16 cellular contexts compared by ENCODE assay signal in genomic region chr7:99460651-99461050, GRCh38. TPM values are rescaled to one million over a fixed set of nuclear protein-coding genes. Genes with fewer than 3 reads are reported as not detected.
DNase-seq lines count a peak whose midpoint lies in the region; ATAC-seq, FAIRE-seq and TF ChIP-seq lines count a peak whose summit lies in the region.
"Had no signal": no experiment of that assay in that cellular context is flagged by ENCODE, and none has a peak within 500 bp of the region (broad histone marks: within the 10 kb centered on the region; RNA-seq: fewer than 3 reads in every experiment).

No MANE protein-coding gene starts in this region.

- RAD21 ChIA-PET in GM12878 (lab: Charles Lee; ENCODE audit: unreplicated experiment) = no interaction called here

- no peak for TF ChIP-seq CTCF in CD8-positive, alpha-beta T cell (IDR thresholded peaks at IDR 0.05)
- no peak for TF ChIP-seq CTCF in GM12878 (IDR thresholded peaks at IDR 0.05 in 2 of 3, conservative IDR thresholded peaks at IDR 0.05 in 1 of 3; ENCODE audit: control insufficient read depth in 2 of 3, extremely low read depth in 1 of 3, insufficient read depth in 1 of 3, low read depth in 3 of 3, low read length in 3 of 3)

- DNase-seq in activated CD4-positive, alpha-beta T cell treated with anti-CD3 and anti-CD28 coated beads for 36 hours = no peak
- DNase-seq in activated CD4-positive, alpha-beta T cell treated with anti-CD3 and anti-CD28 coated beads, Interleukin-2, amount 10 ng/mL, durations not matched to agents 7 days and 5 days = no peak
- no peak for DNase-seq in CD8-positive, alpha-beta T cell
- DNase-seq in GM12878 (ENCODE audit: low read depth, low spot score) (no peak), SKM-1 treated with dmso at 0.1 percent for 144 hours (lab: John Stamatoyannopoulos, UW; ENCODE audit: unreplicated experiment) (no peak), OCI-M2 (lab: John Stamatoyannopoulos, UW; ENCODE audit: unreplicated experiment) (no peak), midbrain (lab: John Stamatoyannopoulos, UW) (no peak)
- DNase-seq in naive thymus-derived CD8-positive, alpha-beta T cell = no peak
- DNase-seq: activated CD4-positive, alpha-beta T cell treated with anti-CD3 and anti-CD28 coated beads, Interleukin-2, amount 50 U/mL, for 48 hours; anterior cingulate cortex; EL; NCI-H1436 treated with DMSO at 0.1 percent for 48 hours; tibial artery had no signal

- H3K4me1 Mint-ChIP-seq in activated CD4-positive, alpha-beta T cell treated with anti-CD3 and anti-CD28 coated beads for 36 hours = peaks cover 31% of the 10 kb centered on the region
- H3K4me1 Mint-ChIP-seq in activated CD4-positive, alpha-beta T cell treated with anti-CD3 and anti-CD28 coated beads, Interleukin-2, amount 10 ng/mL, durations not matched to agents 7 days and 5 days = peaks cover 28% of the 10 kb centered on the region
- H3K4me1 Mint-ChIP-seq in CD8-positive, alpha-beta T cell (ENCODE audit: low read depth) = peaks cover 44% of the 10 kb centered on the region
- peaks cover 25 to 58% (median 38%) of the 10 kb centered on the region in 4 donors for H3K4me1 Mint-ChIP-seq in naive thymus-derived CD8-positive, alpha-beta T cell

- no peak for FAIRE-seq in GM12878 (lab: Jason Lieb, UNC)
- FAIRE-seq: A549 had no signal

- H3K36me3 Mint-ChIP-seq in activated CD4-positive, alpha-beta T cell treated with anti-CD3 and anti-CD28 coated beads for 36 hours (ENCODE audit: low read depth) = peaks cover 54% of the 10 kb centered on the region
- peaks cover 45% of the 10 kb centered on the region for H3K36me3 Mint-ChIP-seq in activated CD4-positive, alpha-beta T cell treated with anti-CD3 and anti-CD28 coated beads, Interleukin-2, amount 10 ng/mL, durations not matched to agents 7 days and 5 days (ENCODE audit: low read depth)
- H3K36me3 Mint-ChIP-seq in CD8-positive, alpha-beta T cell = peaks cover 66% of the 10 kb centered on the region
- peaks cover 1 to 53% (median 4%) of the 10 kb centered on the region in 3 donors for H3K36me3 Mint-ChIP-seq in naive thymus-derived CD8-positive, alpha-beta T cell

- H3K4me3 ChIP-seq in CD8-positive, alpha-beta T cell (ENCODE audit: low read depth, low read length) = no peak overlapping the region
- H3K4me3 ChIP-seq in GM12878 = no peak overlapping the region
- H3K4me3 ChIP-seq: A549, coronary artery, tibial artery had no signal

- intact Hi-C loops in activated CD4-positive, alpha-beta T cell treated with anti-CD3 and anti-CD28 coated beads for 36 hours (cut with DNase I, micrococcal nuclease) = no loop called here
- intact Hi-C loops in CD8-positive, alpha-beta T cell (cut with DNase I, micrococcal nuclease) = loop anchor here in 1 of 2 experiments (10.0 kb wide), 1 partner anchor 1784 kb away; the partner anchor contains the start of gene FIS1
- intact Hi-C loops in GM12878 (cut with micrococcal nuclease; ENCODE audit: unreplicated experiment) = loop anchor here (10.0 kb wide), 1 partner anchor 154 kb away; the partner anchor contains the start of gene ZSCAN25

- no peaks in the 10 kb centered on the region for H4K20me1 ChIP-seq in GM12878 (ENCODE audit: control insufficient read depth, insufficient read depth)

- POLR2A ChIA-PET in activated CD4-positive, alpha-beta T cell treated with anti-CD3 and anti-CD28 coated beads for 36 hours (lab: Charles Lee) = no interaction called here
- POLR2A ChIA-PET in activated CD4-positive, alpha-beta T cell treated with anti-CD3 and anti-CD28 coated beads, Interleukin-2, amount 10 ng/mL, durations not matched to agents 7 days and 5 days (lab: Charles Lee) = no interaction called here
- POLR2A ChIA-PET in CD8-positive, alpha-beta T cell (lab: Charles Lee) = no interaction called here
- POLR2A ChIA-PET in GM12878 (lab: Charles Lee) = no interaction called here
- POLR2A ChIA-PET in naive thymus-derived CD8-positive, alpha-beta T cell (lab: Charles Lee) = interaction anchor here (1.0 kb wide), 1 partner anchor 14 kb away, joined by 3 read pairs; no protein-coding TSS in a partner anchor

- BruUV-seq in GM12878 (replicated peaks; lab: Mats Ljungman, UMichigan) = no TSS peak

- H3K4me3 Mint-ChIP-seq in activated CD4-positive, alpha-beta T cell treated with anti-CD3 and anti-CD28 coated beads for 36 hours = no peak overlapping the region
- H3K4me3 Mint-ChIP-seq in activated CD4-positive, alpha-beta T cell treated with anti-CD3 and anti-CD28 coated beads, Interleukin-2, amount 10 ng/mL, durations not matched to agents 7 days and 5 days = no peak overlapping the region
- no peak overlapping the region for H3K4me3 Mint-ChIP-seq in CD8-positive, alpha-beta T cell
- peak overlapping the region in 2 of 10 donors; percentile 37 to 51 for H3K4me3 Mint-ChIP-seq in naive thymus-derived CD8-positive, alpha-beta T cell

- no peak for TF ChIP-seq EP300 in GM12878 (IDR thresholded peaks at IDR 0.05; ENCODE audit: borderline replicate concordance in 1 of 2, control insufficient read depth in 1 of 2, low read depth in 2 of 2, low read length in 2 of 2)

- H2AFZ ChIP-seq in GM12878 (ENCODE audit: control insufficient read depth, low read depth, low read length) = no peak overlapping the region

- peaks cover 9% of the 10 kb centered on the region for H3K4me1 ChIP-seq in CD8-positive, alpha-beta T cell (ENCODE audit: insufficient read depth, low read length)
- H3K4me1 ChIP-seq in GM12878 (ENCODE audit: control insufficient read depth, insufficient read depth, low read length) = no peaks in the 10 kb centered on the region

- CTCF ChIA-PET in activated CD4-positive, alpha-beta T cell treated with anti-CD3 and anti-CD28 coated beads for 36 hours (lab: Charles Lee) = interaction anchor here (0.7 kb wide), 1 partner anchor 44 kb away, joined by 8 read pairs; no protein-coding TSS in a partner anchor
- CTCF ChIA-PET in activated CD4-positive, alpha-beta T cell treated with anti-CD3 and anti-CD28 coated beads, Interleukin-2, amount 10 ng/mL, durations not matched to agents 7 days and 5 days (lab: Charles Lee) = interaction anchor here (0.6 to 1.4 kb wide), 3 partner anchors 9 to 58 kb away, joined by 3 to 4 read pairs (median 3); no protein-coding TSS in a partner anchor
- CTCF ChIA-PET in CD8-positive, alpha-beta T cell (lab: Charles Lee) = no interaction called here
- CTCF ChIA-PET in GM12878 (lab: Yijun Ruan, JAX) = interaction anchor here (0.7 kb wide), 1 partner anchor 8 kb away, joined by 3 read pairs; no protein-coding TSS in a partner anchor

- H3K9ac ChIP-seq in GM12878 (ENCODE audit: control insufficient read depth, insufficient read depth, low read length) = no peak overlapping the region

- in situ Hi-C loops in GM12878 (cut with MboI) = no loop called here

- no peaks in the 10 kb centered on the region for H3K9me3 ChIP-seq in CD8-positive, alpha-beta T cell (ENCODE audit: low read length)
- H3K9me3 ChIP-seq in GM12878 (replicated peaks; ENCODE audit: control insufficient read depth, insufficient read depth, low read length) = no peaks in the 10 kb centered on the region
- H3K9me3 ChIP-seq: A549, tibial artery had no signal

- peaks cover 49% of the 10 kb centered on the region for H3K79me2 ChIP-seq in GM12878 (ENCODE audit: control insufficient read depth, insufficient read depth, low read length)

- H3K9me3 Mint-ChIP-seq in activated CD4-positive, alpha-beta T cell treated with anti-CD3 and anti-CD28 coated beads for 36 hours (ENCODE audit: low read depth) = no peaks in the 10 kb centered on the region
- no peaks in the 10 kb centered on the region for H3K9me3 Mint-ChIP-seq in activated CD4-positive, alpha-beta T cell treated with anti-CD3 and anti-CD28 coated beads, Interleukin-2, amount 10 ng/mL, durations not matched to agents 7 days and 5 days
- H3K9me3 Mint-ChIP-seq in CD8-positive, alpha-beta T cell = no peaks in the 10 kb centered on the region
- no peaks in the 10 kb centered on the region for H3K9me3 Mint-ChIP-seq in naive thymus-derived CD8-positive, alpha-beta T cell

- no peak for ATAC-seq in activated CD4-positive, alpha-beta T cell treated with anti-CD3 and anti-CD28 coated beads for 36 hours
- no peak for ATAC-seq in CD8-positive, alpha-beta T cell
- ATAC-seq in GM12878 = no peak
- no peak for ATAC-seq in naive thymus-derived CD8-positive, alpha-beta T cell
- ATAC-seq: A549 had no signal

- peak overlapping the region; percentile 35 for H3K27ac Mint-ChIP-seq in activated CD4-positive, alpha-beta T cell treated with anti-CD3 and anti-CD28 coated beads for 36 hours
- H3K27ac Mint-ChIP-seq in activated CD4-positive, alpha-beta T cell treated with anti-CD3 and anti-CD28 coated beads, Interleukin-2, amount 10 ng/mL, durations not matched to agents 7 days and 5 days = no peak overlapping the region
- H3K27ac Mint-ChIP-seq in CD8-positive, alpha-beta T cell = peak overlapping the region; percentile 22
- H3K27ac Mint-ChIP-seq in naive thymus-derived CD8-positive, alpha-beta T cell = peak overlapping the region in 7 of 10 donors; percentile 5 to 90 (median 71)

- no peaks in the 10 kb centered on the region for H3K27me3 Mint-ChIP-seq in activated CD4-positive, alpha-beta T cell treated with anti-CD3 and anti-CD28 coated beads for 36 hours
- no peaks in the 10 kb centered on the region for H3K27me3 Mint-ChIP-seq in activated CD4-positive, alpha-beta T cell treated with anti-CD3 and anti-CD28 coated beads, Interleukin-2, amount 10 ng/mL, durations not matched to agents 7 days and 5 days
- no peaks in the 10 kb centered on the region for H3K27me3 Mint-ChIP-seq in CD8-positive, alpha-beta T cell (ENCODE audit: low read depth)
- H3K27me3 Mint-ChIP-seq in naive thymus-derived CD8-positive, alpha-beta T cell = no peaks in the 10 kb centered on the region

- WGBS in GM12878 (ENCODE audit: insufficient coverage, insufficient replicate concordance, low lambda C conversion rate, missing lambda C conversion rate) = 96% methylated on average over 11 of the region's 11 CpGs

- peaks cover 28% of the 10 kb centered on the region for H3K36me3 ChIP-seq in CD8-positive, alpha-beta T cell (ENCODE audit: insufficient read depth, low read length)
- peaks cover 25% of the 10 kb centered on the region in 2 experiments for H3K36me3 ChIP-seq in GM12878 (ENCODE audit: control insufficient read depth in 2 of 2, insufficient read depth in 2 of 2, low read length in 1 of 2)

- TF ChIP-seq POLR2A in GM12878 (IDR thresholded peaks at IDR 0.05; ENCODE audit: low read depth, low read length) = peak; percentile 49; the same call in 1 of the 2 replicates

- SMC1A ChIA-PET in GM12878 (lab: Charles Lee; ENCODE audit: uncharacterized antibody, unreplicated experiment) = no interaction called here

- H3K4me2 ChIP-seq in GM12878 (ENCODE audit: control insufficient read depth, insufficient read depth) = no peak overlapping the region; the same call in 1 of the 2 replicates
- H3K4me2 ChIP-seq: A549 had no signal

- H3K27ac ChIP-seq in CD8-positive, alpha-beta T cell (ENCODE audit: low read depth, low read length) = no peak overlapping the region
- H3K27ac ChIP-seq in GM12878 (ENCODE audit: control insufficient read depth, insufficient read depth) = no peak overlapping the region
- H3K27ac ChIP-seq: A549, C4-2B, coronary artery, tibial artery had no signal

- no peak for TF ChIP-seq RAD21 in GM12878 (IDR thresholded peaks at IDR 0.05; ENCODE audit: insufficient read depth, low read depth, low read length)

- H3K27me3 ChIP-seq in CD8-positive, alpha-beta T cell (ENCODE audit: insufficient read depth, low read length) = no peaks in the 10 kb centered on the region
- no peaks in the 10 kb centered on the region for H3K27me3 ChIP-seq in GM12878 (replicated peaks in 1 of 2; ENCODE audit: control insufficient read depth in 2 of 2, insufficient read depth in 2 of 2, low read length in 1 of 2)
- H3K27me3 ChIP-seq: tibial artery had no signal

RNA-seq across cellular contexts. Expression of gene ATP5MF, which starts 5.3 kb away (rescaled TPM):
- total RNA-seq in activated CD4-positive, alpha-beta T cell treated with anti-CD3 and anti-CD28 coated beads for 36 hours = 100 to 1,000 TPM; 342 to 386 TPM
- 100 to 1,000 TPM; 369 to 370 TPM for total RNA-seq in activated CD4-positive, alpha-beta T cell treated with anti-CD3 and anti-CD28 coated beads, Interleukin-2, amount 10 ng/mL, durations not matched to agents 7 days and 5 days
- total RNA-seq in CD8-positive, alpha-beta T cell = 10 to 100 TPM; 45.6 to 48.5 TPM
- 47.5 and 59.0 TPM in 2 replicates for total RNA-seq in GM12878 (2013; cell fraction: nucleolus; rRNA removed)
- total RNA-seq in GM12878 (2014; rRNA removed) (776 and 778 TPM in 2 replicates), GM12878 (2014; rRNA removed; fragmentation: Illumina TruSeq; extraction: Trizol) (1,085 and 1,144 TPM in 2 replicates), GM12878 (2021) (362 and 411 TPM in 2 replicates)
- 3,344 TPM for polyA plus RNA-seq in GM12878 (2011; ENCODE audit: low read depth)
- polyA plus RNA-seq in GM12878 (2011; rRNA removed) (683 and 738 TPM in 2 replicates), GM12878 (2014; fragmentation: Illumina TruSeq; extraction: Trizol) (1,028 and 1,206 TPM in 2 replicates), GM12878 (2014; fragmentation: Nextera tagmentation; extraction: Ambion mirVana) (1,000 to 10,000 TPM; 2,087 to 2,478 TPM), GM12878 (2014; rRNA removed) (889 and 1,098 TPM in 2 replicates), GM12878 (2016; fragmentation: Nextera tagmentation; extraction: Ambion mirVana) (1,000 to 10,000 TPM; 1,301 to 1,381 TPM)
- 1,308 and 2,229 TPM in 2 replicates for polyA plus RNA-seq in GM12878 (2011; cell fraction: cytosol; rRNA removed)
- polyA plus RNA-seq in GM12878 (2011; cell fraction: nucleus; rRNA removed) = 463 and 565 TPM in 2 replicates
- polyA plus RNA-seq in GM12878 (2012) = 690 and 1,154 TPM in 2 replicates
- polyA minus RNA-seq in GM12878 (2011; rRNA and poly(A)+ RNA removed) = 167 and 250 TPM in 2 replicates
- 105 and 129 TPM in 2 replicates for polyA minus RNA-seq in GM12878 (2011; cell fraction: cytosol; rRNA and poly(A)+ RNA removed)
- polyA minus RNA-seq in GM12878 (2011; cell fraction: nucleus; rRNA and poly(A)+ RNA removed) = 34.3 and 38.1 TPM in 2 replicates
- total RNA-seq in naive thymus-derived CD8-positive, alpha-beta T cell = 100 to 1,000 TPM; 150 to 165 TPM
- 100 to 1,000 TPM; 421 to 484 (median 453) TPM for polyA plus RNA-seq in naive thymus-derived CD8-positive, alpha-beta T cell

RNA-seq across cellular contexts. Expression of gene ZNF789, which starts 12.0 kb away (rescaled TPM):
- 10 to 100 TPM; 18.2 to 18.9 TPM for total RNA-seq in activated CD4-positive, alpha-beta T cell treated with anti-CD3 and anti-CD28 coated beads for 36 hours
- 10 to 100 TPM; 28.1 to 28.2 TPM for total RNA-seq in activated CD4-positive, alpha-beta T cell treated with anti-CD3 and anti-CD28 coated beads, Interleukin-2, amount 10 ng/mL, durations not matched to agents 7 days and 5 days
- total RNA-seq in CD8-positive, alpha-beta T cell = 10 to 100 TPM; 12.9 to 14.1 TPM
- 59.3 and 60.0 TPM in 2 replicates for total RNA-seq in GM12878 (2013; cell fraction: nucleolus; rRNA removed)
- total RNA-seq in GM12878 (2014; rRNA removed) (22.7 and 27.5 TPM in 2 replicates), GM12878 (2014; rRNA removed; fragmentation: Illumina TruSeq; extraction: Trizol) (22.4 and 25.0 TPM in 2 replicates), GM12878 (2021) (17.2 and 19.9 TPM in 2 replicates)
- 14.6 TPM for polyA plus RNA-seq in GM12878 (2011; ENCODE audit: low read depth)
- polyA plus RNA-seq in GM12878 (2011; rRNA removed) (44.6 and 53.1 TPM in 2 replicates), GM12878 (2014; fragmentation: Illumina TruSeq; extraction: Trizol) (30.1 and 37.0 TPM in 2 replicates), GM12878 (2014; fragmentation: Nextera tagmentation; extraction: Ambion mirVana) (1 to 10 TPM; 5.6 to 6.0 TPM), GM12878 (2014; rRNA removed) (27.2 and 32.2 TPM in 2 replicates), GM12878 (2016; fragmentation: Nextera tagmentation; extraction: Ambion mirVana) (10 to 100 TPM; 18.4 to 19.6 TPM)
- 23.4 and 24.4 TPM in 2 replicates for polyA plus RNA-seq in GM12878 (2011; cell fraction: cytosol; rRNA removed)
- polyA plus RNA-seq in GM12878 (2011; cell fraction: nucleus; rRNA removed) = 37.6 and 46.0 TPM in 2 replicates
- polyA plus RNA-seq in GM12878 (2012) = 17.3 and 20.1 TPM in 2 replicates
- polyA minus RNA-seq in GM12878 (2011; rRNA and poly(A)+ RNA removed) = 14.2 and 18.7 TPM in 2 replicates
- 2.9 and 7.6 TPM in 2 replicates for polyA minus RNA-seq in GM12878 (2011; cell fraction: cytosol; rRNA and poly(A)+ RNA removed)
- 14.0 and 29.2 TPM in 2 replicates for polyA minus RNA-seq in GM12878 (2011; cell fraction: nucleus; rRNA and poly(A)+ RNA removed)
- total RNA-seq in naive thymus-derived CD8-positive, alpha-beta T cell = 10 to 100 TPM; 22.8 to 31.8 TPM
- 1 to 10 TPM; 7.3 to 8.2 (median 8.0) TPM for polyA plus RNA-seq in naive thymus-derived CD8-positive, alpha-beta T cell

RNA-seq across cellular contexts. Expression of gene CPSF4, which starts 21.9 kb away (rescaled TPM):
- total RNA-seq in activated CD4-positive, alpha-beta T cell treated with anti-CD3 and anti-CD28 coated beads for 36 hours = 10 to 100 TPM; 56.1 to 57.9 TPM
- 10 to 100 TPM; 58.5 to 61.9 TPM for total RNA-seq in activated CD4-positive, alpha-beta T cell treated with anti-CD3 and anti-CD28 coated beads, Interleukin-2, amount 10 ng/mL, durations not matched to agents 7 days and 5 days
- total RNA-seq in CD8-positive, alpha-beta T cell = 10 to 100 TPM; 33.4 to 33.9 TPM
- total RNA-seq in GM12878 (2013; cell fraction: nucleolus; rRNA removed) = 81.7 and 84.6 TPM in 2 replicates
- total RNA-seq in GM12878 (2014; rRNA removed) (46.6 and 46.9 TPM in 2 replicates), GM12878 (2014; rRNA removed; fragmentation: Illumina TruSeq; extraction: Trizol) (31.1 and 31.6 TPM in 2 replicates), GM12878 (2021) (56.3 and 56.9 TPM in 2 replicates)
- 17.0 TPM for polyA plus RNA-seq in GM12878 (2011; ENCODE audit: low read depth)
- polyA plus RNA-seq in GM12878 (2011; rRNA removed) (28.4 and 51.3 TPM in 2 replicates), GM12878 (2014; fragmentation: Illumina TruSeq; extraction: Trizol) (25.2 and 45.8 TPM in 2 replicates), GM12878 (2014; fragmentation: Nextera tagmentation; extraction: Ambion mirVana) (10 to 100 TPM; 13.6 to 14.9 TPM), GM12878 (2014; rRNA removed) (70.1 and 76.9 TPM in 2 replicates), GM12878 (2016; fragmentation: Nextera tagmentation; extraction: Ambion mirVana) (10 to 100 TPM; 35.8 to 44.3 TPM)
- 70.0 and 91.6 TPM in 2 replicates for polyA plus RNA-seq in GM12878 (2011; cell fraction: cytosol; rRNA removed)
- 145 and 158 TPM in 2 replicates for polyA plus RNA-seq in GM12878 (2011; cell fraction: nucleus; rRNA removed)
- polyA plus RNA-seq in GM12878 (2012) = 35.2 and 36.2 TPM in 2 replicates
- 43.1 and 53.2 TPM in 2 replicates for polyA minus RNA-seq in GM12878 (2011; rRNA and poly(A)+ RNA removed)
- polyA minus RNA-seq in GM12878 (2011; cell fraction: cytosol; rRNA and poly(A)+ RNA removed) = 17.8 and 17.9 TPM in 2 replicates
- polyA minus RNA-seq in GM12878 (2011; cell fraction: nucleus; rRNA and poly(A)+ RNA removed) = 25.1 and 38.1 TPM in 2 replicates
- total RNA-seq in naive thymus-derived CD8-positive, alpha-beta T cell = 10 to 100 TPM; 48.6 to 55.2 TPM
- 10 to 100 TPM; 22.9 to 31.3 (median 28.1) TPM for polyA plus RNA-seq in naive thymus-derived CD8-positive, alpha-beta T cell

RNA-seq across cellular contexts. Expression of gene PTCD1, which starts 22.1 kb away (rescaled TPM):
- total RNA-seq in activated CD4-positive, alpha-beta T cell treated with anti-CD3 and anti-CD28 coated beads for 36 hours = 1 to 10 TPM; 4.7 to 7.7 TPM
- 1 to 10 TPM; 5.7 to 8.6 TPM for total RNA-seq in activated CD4-positive, alpha-beta T cell treated with anti-CD3 and anti-CD28 coated beads, Interleukin-2, amount 10 ng/mL, durations not matched to agents 7 days and 5 days
- total RNA-seq in CD8-positive, alpha-beta T cell = 1 to 10 TPM; 4.2 to 4.5 TPM
- 8.8 and 19.1 TPM in 2 replicates for total RNA-seq in GM12878 (2013; cell fraction: nucleolus; rRNA removed)
- 8.2 and 9.7 TPM in 2 replicates for total RNA-seq in GM12878 (2014; rRNA removed)
- 3.3 and 4.5 TPM in 2 replicates for total RNA-seq in GM12878 (2014; rRNA removed; fragmentation: Illumina TruSeq; extraction: Trizol)
- total RNA-seq in GM12878 (2021) = 6.2 and 8.8 TPM in 2 replicates
- polyA plus RNA-seq in GM12878 (2011; ENCODE audit: low read depth) = 2.4 TPM
- 3.0 and 4.2 TPM in 2 replicates for polyA plus RNA-seq in GM12878 (2011; rRNA removed)
- 4.4 and 6.9 TPM in 2 replicates for polyA plus RNA-seq in GM12878 (2011; cell fraction: cytosol; rRNA removed)
- 9.9 and 10.2 TPM in 2 replicates for polyA plus RNA-seq in GM12878 (2011; cell fraction: nucleus; rRNA removed)
- 4.4 and 5.9 TPM in 2 replicates for polyA plus RNA-seq in GM12878 (2012)
- polyA plus RNA-seq in GM12878 (2014; fragmentation: Illumina TruSeq; extraction: Trizol) = 0.78 and 1.9 TPM in 2 replicates
- under 1 TPM; 0.26 to 0.42 TPM for polyA plus RNA-seq in GM12878 (2014; fragmentation: Nextera tagmentation; extraction: Ambion mirVana)
- 7.6 and 8.7 TPM in 2 replicates for polyA plus RNA-seq in GM12878 (2014; rRNA removed)
- 1 to 10 TPM; 5.6 to 5.9 TPM for polyA plus RNA-seq in GM12878 (2016; fragmentation: Nextera tagmentation; extraction: Ambion mirVana)
- polyA minus RNA-seq in GM12878 (2011; rRNA and poly(A)+ RNA removed) = 2.8 and 6.6 TPM in 2 replicates
- 1.2 and 1.7 TPM in 2 replicates for polyA minus RNA-seq in GM12878 (2011; cell fraction: cytosol; rRNA and poly(A)+ RNA removed)
- polyA minus RNA-seq in GM12878 (2011; cell fraction: nucleus; rRNA and poly(A)+ RNA removed) = 3.0 and 4.6 TPM in 2 replicates
- total RNA-seq in naive thymus-derived CD8-positive, alpha-beta T cell = 10 to 100 TPM; 11.5 to 13.8 TPM
- 1 to 10 TPM; 2.0 to 3.9 (median 3.2) TPM for polyA plus RNA-seq in naive thymus-derived CD8-positive, alpha-beta T cell

RNA-seq across cellular contexts. Expression of gene ZNF394, which starts 39.4 kb away (rescaled TPM):
- total RNA-seq in activated CD4-positive, alpha-beta T cell treated with anti-CD3 and anti-CD28 coated beads for 36 hours = 10 to 100 TPM; 24.8 to 26.3 TPM
- 10 to 100 TPM; 52.1 to 53.1 TPM for total RNA-seq in activated CD4-positive, alpha-beta T cell treated with anti-CD3 and anti-CD28 coated beads, Interleukin-2, amount 10 ng/mL, durations not matched to agents 7 days and 5 days
- total RNA-seq in CD8-positive, alpha-beta T cell = 100 to 1,000 TPM; 256 to 268 TPM
- 140 and 151 TPM in 2 replicates for total RNA-seq in GM12878 (2013; cell fraction: nucleolus; rRNA removed)
- 25.8 and 28.4 TPM in 2 replicates for total RNA-seq in GM12878 (2014; rRNA removed)
- 24.9 and 26.3 TPM in 2 replicates for total RNA-seq in GM12878 (2014; rRNA removed; fragmentation: Illumina TruSeq; extraction: Trizol)
- 22.9 TPM in 2 replicates for total RNA-seq in GM12878 (2021)
- 20.0 TPM for polyA plus RNA-seq in GM12878 (2011; ENCODE audit: low read depth)
- 22.5 and 23.4 TPM in 2 replicates for polyA plus RNA-seq in GM12878 (2011; rRNA removed)
- 20.2 and 21.2 TPM in 2 replicates for polyA plus RNA-seq in GM12878 (2011; cell fraction: cytosol; rRNA removed)
- 16.2 and 17.1 TPM in 2 replicates for polyA plus RNA-seq in GM12878 (2011; cell fraction: nucleus; rRNA removed)
- polyA plus RNA-seq in GM12878 (2012) = 21.9 and 29.4 TPM in 2 replicates
- 21.4 and 22.0 TPM in 2 replicates for polyA plus RNA-seq in GM12878 (2014; fragmentation: Illumina TruSeq; extraction: Trizol)
- polyA plus RNA-seq in GM12878 (2014; fragmentation: Nextera tagmentation; extraction: Ambion mirVana) = 1 to 10 TPM; 2.5 to 5.3 TPM
- polyA plus RNA-seq in GM12878 (2014; rRNA removed) = 15.4 and 18.1 TPM in 2 replicates
- polyA plus RNA-seq in GM12878 (2016; fragmentation: Nextera tagmentation; extraction: Ambion mirVana) = 10 to 100 TPM; 23.8 to 26.8 TPM
- 29.6 and 32.4 TPM in 2 replicates for polyA minus RNA-seq in GM12878 (2011; rRNA and poly(A)+ RNA removed)
- 9.9 and 12.8 TPM in 2 replicates for polyA minus RNA-seq in GM12878 (2011; cell fraction: cytosol; rRNA and poly(A)+ RNA removed)
- polyA minus RNA-seq in GM12878 (2011; cell fraction: nucleus; rRNA and poly(A)+ RNA removed) = 15.6 and 26.0 TPM in 2 replicates
- 100 to 1,000 TPM; 107 to 120 TPM for total RNA-seq in naive thymus-derived CD8-positive, alpha-beta T cell
- polyA plus RNA-seq in naive thymus-derived CD8-positive, alpha-beta T cell = 10 to 100 TPM; 58.5 to 67.1 (median 60.8) TPM
